8 cellular contexts compared by ENCODE assay signal in genomic region chr2:172693037-172693436, GRCh38. TPM values are rescaled to one million over a fixed set of nuclear protein-coding genes. Genes with fewer than 3 reads are reported as not detected.
DNase-seq lines count a peak whose midpoint lies in the region; ATAC-seq and TF ChIP-seq lines count a peak whose summit lies in the region.

No MANE protein-coding gene starts in this region.

- H3K36me3 ChIP-seq in left lung = no peaks in the 10 kb centered on the region
- no peaks in the 10 kb centered on the region for H3K36me3 ChIP-seq in tibial artery
- no peaks in the 10 kb centered on the region for H3K36me3 ChIP-seq in OCI-LY7 (ENCODE audit: insufficient read depth, low read length)

- H3K27ac ChIP-seq in left lung (no peak overlapping the region), tibial artery (no peak overlapping the region), OCI-LY7 (ENCODE audit: low read depth, low read length, poor library complexity, severe bottlenecking) (no peak overlapping the region)

- no peaks in the 10 kb centered on the region for H4K20me1 ChIP-seq in OCI-LY7 (ENCODE audit: insufficient read depth, low read length)

- no peak overlapping the region for H3K4me3 ChIP-seq in left lung
- no peak overlapping the region for H3K4me3 ChIP-seq in tibial artery
- H3K4me3 ChIP-seq in OCI-LY7 (ENCODE audit: low read depth, low read length, poor library complexity, severe bottlenecking) = no peak overlapping the region

- BruUV-seq in OCI-LY7 (replicated peaks; lab: Mats Ljungman, UMichigan) = no TSS peak

- H3K4me1 ChIP-seq in left lung (peaks cover 0 to 10% of the 10 kb centered on the region in 2 donors), tibial artery (peaks cover 0 to 7% (median 2%) of the 10 kb centered on the region in 4 donors), OCI-LY7 (ENCODE audit: insufficient read depth, low read length, poor library complexity, severe bottlenecking) (no peaks in the 10 kb centered on the region)

- H3K9me3 ChIP-seq in left lung (no peaks in the 10 kb centered on the region), tibial artery (no peaks in the 10 kb centered on the region), OCI-LY7 (ENCODE audit: low read length) (no peaks in the 10 kb centered on the region)

- intact Hi-C loops in left lung (cut with DNase I) (no loop called here), tibial artery (cut with DNase I; ENCODE audit: low total_unique reads) (no loop called here), OCI-LY7 (cut with micrococcal nuclease; ENCODE audit: unreplicated experiment) (no loop called here)

- no peak overlapping the region for H3K4me2 ChIP-seq in OCI-LY7 (ENCODE audit: low read length)

- H2AFZ ChIP-seq in OCI-LY7 (ENCODE audit: low read length) = no peak overlapping the region

- TF ChIP-seq CTCF in left lung (IDR thresholded peaks at IDR 0.05) (no peak), tibial artery (IDR thresholded peaks at IDR 0.05) (no peak), OCI-LY7 (conservative IDR thresholded peaks at IDR 0.05; ENCODE audit: low read length) (no peak)

- POLR2A ChIA-PET in OCI-LY7 (lab: Charles Lee) = no interaction called here

- no peaks in the 10 kb centered on the region for H3K79me2 ChIP-seq in OCI-LY7 (ENCODE audit: insufficient read depth, low read depth, low read length)

- H3K27me3 ChIP-seq in left lung (no peaks in the 10 kb centered on the region), tibial artery (no peaks in the 10 kb centered on the region)

- DNase-seq in Daoy (ENCODE audit: low read depth) (peak; percentile 96), NCI-H446 (lab: John Stamatoyannopoulos, UW) (peak; percentile 83 to 94), anterior cingulate cortex (lab: John Stamatoyannopoulos, UW) (peak in 34 of 58 donors; percentile 5 to 65 (median 24)), left lung (peak in 1 of 2 donors; percentile 50), tibial artery (peak; percentile 32 to 73), NCI-H2107 treated with DMSO at 0.1 percent for 48 hours (lab: John Stamatoyannopoulos, UW; ENCODE audit: unreplicated experiment) (no peak), OCI-LY7 (ENCODE audit: low spot score) (no peak), NCI-H1105 treated with DMSO at 0.1 percent for 48 hours (lab: John Stamatoyannopoulos, UW) (no peak)

- ATAC-seq in left lung = peak; percentile 92

- CTCF ChIA-PET in OCI-LY7 (lab: Charles Lee; ENCODE audit: unreplicated experiment) = no interaction called here

- H3K9me2 ChIP-seq in OCI-LY7 (ENCODE audit: insufficient read depth, low read length) = no peaks in the 10 kb centered on the region

RNA-seq across cellular contexts. Expression of gene RAPGEF4, which starts 42.6 kb away (rescaled TPM):
- total RNA-seq in Daoy (2014; rRNA removed; shearing (Covaris generic)) = 0.24 and 0.51 TPM in 2 replicates
- total RNA-seq in left lung (10 to 100 TPM; 10.1 to 12.6 TPM), OCI-LY7 (2022) (0.46 and 0.55 TPM in 2 replicates)
- total RNA-seq in OCI-LY7 (2014; rRNA removed; shearing (Covaris generic)) = 0.05 and 0.22 TPM in 2 replicates

Comparison
In these comparisons a context has a peak if more than half of its experiments do, and no peak if none do; other contexts are left out.
1. DNase-seq: peak in Daoy (single experiment), NCI-H446 (2 of 2), anterior cingulate cortex (34 of 58) and tibial artery (2 of 2); none in NCI-H2107 treated with DMSO at 0.1 percent for 48 hours (single experiment), OCI-LY7 (single experiment) and NCI-H1105 treated with DMSO at 0.1 percent for 48 hours (single experiment).